22 cellular contexts compared by ENCODE assay signal in the genomic region with DNA sequence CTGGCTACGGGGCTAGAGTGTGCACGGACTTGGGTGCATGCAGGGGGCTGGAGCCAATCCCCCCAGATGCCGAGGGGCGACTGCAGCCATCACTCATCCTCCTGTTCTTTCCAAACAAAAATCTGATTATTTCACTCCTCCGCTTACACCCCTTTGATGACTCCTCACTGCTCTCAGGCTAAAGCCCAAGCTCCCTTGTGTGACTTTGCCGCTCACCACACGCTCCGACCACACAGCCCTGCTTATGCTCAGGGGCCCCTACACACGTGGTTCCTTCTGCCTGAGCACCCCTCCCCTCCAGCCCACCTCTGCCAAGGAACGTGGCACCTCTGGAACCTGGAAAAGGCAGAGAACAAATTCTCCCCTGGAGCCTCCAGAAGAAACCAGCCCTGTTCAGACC. TPM values are rescaled to one million over a fixed set of nuclear protein-coding genes. Genes with fewer than 3 reads are reported as not detected.
DNase-seq lines count a peak whose midpoint lies in the region; ATAC-seq, FAIRE-seq and TF ChIP-seq lines count a peak whose summit lies in the region.
"Had no signal": no experiment of that assay in that cellular context is flagged by ENCODE, and none has a peak within 500 bp of the region (broad histone marks: within the 10 kb centered on the region; RNA-seq: fewer than 3 reads in every experiment).

No MANE protein-coding gene starts in this region.

- FAIRE-seq in kidney (lab: Jason Lieb, UNC), result no peak
- FAIRE-seq: GM12891 had no signal

- H3K4me1 ChIP-seq in kidney (ENCODE audit: control insufficient read depth in 1 of 2, insufficient read depth in 1 of 2, low read depth in 1 of 2, low read length in 2 of 2), result no peaks in the 10 kb centered on the region
- H3K4me1 ChIP-seq: ascending aorta, Caco-2, upper lobe of right lung had no signal

- peak overlapping the region; percentile 45 for H3K27ac Mint-ChIP-seq in T-helper 2 cell treated with Interferon-gamma antibody and Interleukin-4, amounts not matched to agents 5 μg/mL and 100 μg/mL, for 36 hours
- peak overlapping the region; percentile 93 for H3K27ac Mint-ChIP-seq in CD4-positive, alpha-beta T cell

- no peak for DNase-seq in T-helper 2 cell treated with Interferon-gamma antibody and Interleukin-4, amounts not matched to agents 5 μg/mL and 100 μg/mL, for 36 hours (ENCODE audit: low spot score)
- DNase-seq in T-helper 2 cell (no peak), kidney (peak; percentile 24), NCI-H1092 (lab: John Stamatoyannopoulos, UW) (no peak), germinal center (ENCODE audit: low spot score) (no peak)
- no peak for DNase-seq in CD4-positive, alpha-beta T cell
- DNase-seq in activated T-cell treated with anti-CD3 and anti-CD28 coated beads, Interleukin-2, amount 50 U/mL, for 4 hours, result no peak
- DNase-seq: 8988T; activated effector memory CD4-positive, alpha-beta T cell treated with Interleukin-2 at 50 U/mL for 16 hours; Caco-2; central memory CD4-positive, alpha-beta T cell; dermis blood vessel endothelial cell; head of caudate nucleus; KBM-7; NCI-H1694 treated with DMSO at 0.1 percent for 48 hours; NCI-H748 treated with DMSO at 0.1 percent for 48 hours; occipital lobe; retina; upper lobe of right lung had no signal

- no peak for TF ChIP-seq CTCF in CD4-positive, alpha-beta T cell (IDR thresholded peaks at IDR 0.05)
- TF ChIP-seq CTCF in kidney (IDR thresholded peaks at IDR 0.05; ENCODE audit: borderline replicate concordance, extremely low read depth, insufficient read depth), result no peak

- peak overlapping the region; percentile 57 for H3K27ac ChIP-seq in CD4-positive, alpha-beta T cell (ENCODE audit: low read depth, low read length)
- H3K27ac ChIP-seq in kidney (ENCODE audit: low read depth in 2 of 2, low read length in 2 of 2), result no peak overlapping the region
- H3K27ac ChIP-seq: ascending aorta, upper lobe of right lung had no signal

- H3K4me3 Mint-ChIP-seq in T-helper 2 cell treated with Interferon-gamma antibody and Interleukin-4, amounts not matched to agents 5 μg/mL and 100 μg/mL, for 36 hours, result peak overlapping the region; percentile 21
- H3K4me3 Mint-ChIP-seq in CD4-positive, alpha-beta T cell, result peak overlapping the region; percentile 20
- H3K4me3 Mint-ChIP-seq in activated T-cell treated with anti-CD3 and anti-CD28 coated beads, Interleukin-2, amount 50 U/mL, for 4 hours, result no peak overlapping the region

- H3K4me1 Mint-ChIP-seq in T-helper 2 cell treated with Interferon-gamma antibody and Interleukin-4, amounts not matched to agents 5 μg/mL and 100 μg/mL, for 36 hours (ENCODE audit: low read depth), result peaks cover 10% of the 10 kb centered on the region
- peaks cover 35% of the 10 kb centered on the region for H3K4me1 Mint-ChIP-seq in CD4-positive, alpha-beta T cell (ENCODE audit: low read depth)
- H3K4me1 Mint-ChIP-seq in activated T-cell treated with anti-CD3 and anti-CD28 coated beads, Interleukin-2, amount 50 U/mL, for 4 hours (ENCODE audit: low read depth), result peaks cover 13% of the 10 kb centered on the region

- no peak overlapping the region for H3K9ac ChIP-seq in kidney (ENCODE audit: low read length in 2 of 2)

- H3K27me3 ChIP-seq in CD4-positive, alpha-beta T cell (ENCODE audit: control insufficient read depth, insufficient read depth, low read length), result no peaks in the 10 kb centered on the region
- H3K27me3 ChIP-seq: ascending aorta, upper lobe of right lung had no signal

- H3K27me3 Mint-ChIP-seq in T-helper 2 cell treated with Interferon-gamma antibody and Interleukin-4, amounts not matched to agents 5 μg/mL and 100 μg/mL, for 36 hours (ENCODE audit: low read depth), result no peaks in the 10 kb centered on the region
- H3K27me3 Mint-ChIP-seq in CD4-positive, alpha-beta T cell, result no peaks in the 10 kb centered on the region
- no peaks in the 10 kb centered on the region for H3K27me3 Mint-ChIP-seq in activated T-cell treated with anti-CD3 and anti-CD28 coated beads, Interleukin-2, amount 50 U/mL, for 4 hours (ENCODE audit: low read depth)

- H3K36me3 ChIP-seq in kidney (ENCODE audit: control insufficient read depth in 1 of 2, insufficient read depth in 2 of 2, low read length in 2 of 2), result peaks cover 24 to 27% of the 10 kb centered on the region in 2 donors

- H3K36me3 Mint-ChIP-seq in T-helper 2 cell treated with Interferon-gamma antibody and Interleukin-4, amounts not matched to agents 5 μg/mL and 100 μg/mL, for 36 hours (ENCODE audit: low read depth), result peaks cover 44% of the 10 kb centered on the region
- H3K36me3 Mint-ChIP-seq in CD4-positive, alpha-beta T cell (ENCODE audit: low read depth), result peaks cover 71% of the 10 kb centered on the region
- peaks cover 30% of the 10 kb centered on the region for H3K36me3 Mint-ChIP-seq in activated T-cell treated with anti-CD3 and anti-CD28 coated beads, Interleukin-2, amount 50 U/mL, for 4 hours (ENCODE audit: insufficient read depth)

- no peak for ATAC-seq in CD4-positive, alpha-beta T cell (ENCODE audit: poor library complexity)
- ATAC-seq in activated T-cell treated with anti-CD3 and anti-CD28 coated beads, Interleukin-2, amount 50 U/mL, for 4 hours, result peak; percentile 54 to 68
- ATAC-seq in HG02798 (IDR thresholded peaks at IDR 0.05; ENCODE audit: poor library complexity, unreplicated experiment), result no peak
- ATAC-seq: upper lobe of right lung had no signal

- intact Hi-C loops in CD4-positive, alpha-beta T cell (cut with DNase I, micrococcal nuclease), result loop anchor here in 1 of 2 experiments (5.0 kb wide), 1 partner anchor 41 kb away; no protein-coding TSS in a partner anchor
- intact Hi-C loops in kidney (cut with DNase I), result no loop called here

- H3K9me3 Mint-ChIP-seq in T-helper 2 cell treated with Interferon-gamma antibody and Interleukin-4, amounts not matched to agents 5 μg/mL and 100 μg/mL, for 36 hours, result no peaks in the 10 kb centered on the region
- H3K9me3 Mint-ChIP-seq in CD4-positive, alpha-beta T cell, result no peaks in the 10 kb centered on the region
- H3K9me3 Mint-ChIP-seq in activated T-cell treated with anti-CD3 and anti-CD28 coated beads, Interleukin-2, amount 50 U/mL, for 4 hours, result no peaks in the 10 kb centered on the region

- no peaks in the 10 kb centered on the region for H3K9me3 ChIP-seq in CD4-positive, alpha-beta T cell (ENCODE audit: control insufficient read depth, low read length)
- no peaks in the 10 kb centered on the region for H3K9me3 ChIP-seq in kidney (ENCODE audit: control insufficient read depth in 1 of 2, low read length in 2 of 2)
- H3K9me3 ChIP-seq: ascending aorta, Caco-2, upper lobe of right lung had no signal

- H3K4me3 ChIP-seq in kidney (ENCODE audit: low read length in 2 of 2), result no peak overlapping the region
- H3K4me3 ChIP-seq: ascending aorta, upper lobe of right lung had no signal

- POLR2A ChIA-PET in CD4-positive, alpha-beta T cell (lab: Charles Lee), result interaction anchor here (0.7 to 2.9 kb wide), 8 partner anchors 13 to 232 kb away, joined by 3 to 28 read pairs (median 7); partner anchors contain the start of genes CHFR, GOLGA3 and ZNF140

- CTCF ChIA-PET in CD4-positive, alpha-beta T cell (lab: Charles Lee), result interaction anchor here (1.2 kb wide), 1 partner anchor 31 kb away, joined by 5 read pairs; no protein-coding TSS in a partner anchor

RNA-seq across cellular contexts. Expression of gene CHFR, which starts 13.7 kb away (rescaled TPM):
- total RNA-seq in CD4-positive, alpha-beta T cell, result 10 to 100 TPM; 75.1 to 85.6 TPM
- 10 to 100 TPM; 52.3 to 54.4 (median 53.5) TPM for total RNA-seq in activated T-cell treated with anti-CD3 and anti-CD28 coated beads, Interleukin-2, amount 50 U/mL, for 4 hours
- 37.3 TPM for total RNA-seq in kidney
- polyA plus RNA-seq in kidney (ENCODE audit: insufficient read depth, low read depth, low replicate concordance), result 8.3 TPM

RNA-seq across cellular contexts. Expression of gene GOLGA3, which starts 45.1 kb away (rescaled TPM):
- total RNA-seq in CD4-positive, alpha-beta T cell, result 10 to 100 TPM; 31.5 to 34.0 TPM
- 10 to 100 TPM; 74.6 to 86.9 (median 75.9) TPM for total RNA-seq in activated T-cell treated with anti-CD3 and anti-CD28 coated beads, Interleukin-2, amount 50 U/mL, for 4 hours
- 53.0 TPM for total RNA-seq in kidney
- 7.7 TPM for polyA plus RNA-seq in kidney (ENCODE audit: insufficient read depth, low read depth, low replicate concordance)

Comparison
In these comparisons a context has a peak if more than half of its experiments do, and no peak if none do; other contexts are left out.
1. ATAC-seq: peak in activated T-cell treated with anti-CD3 and anti-CD28 coated beads, Interleukin-2, amount 50 U/mL, for 4 hours (2 of 2); none in CD4-positive, alpha-beta T cell (single experiment) and HG02798 (single experiment).